Comparison of ENCODE assay signal across 24 cellular contexts in the genomic region with DNA sequence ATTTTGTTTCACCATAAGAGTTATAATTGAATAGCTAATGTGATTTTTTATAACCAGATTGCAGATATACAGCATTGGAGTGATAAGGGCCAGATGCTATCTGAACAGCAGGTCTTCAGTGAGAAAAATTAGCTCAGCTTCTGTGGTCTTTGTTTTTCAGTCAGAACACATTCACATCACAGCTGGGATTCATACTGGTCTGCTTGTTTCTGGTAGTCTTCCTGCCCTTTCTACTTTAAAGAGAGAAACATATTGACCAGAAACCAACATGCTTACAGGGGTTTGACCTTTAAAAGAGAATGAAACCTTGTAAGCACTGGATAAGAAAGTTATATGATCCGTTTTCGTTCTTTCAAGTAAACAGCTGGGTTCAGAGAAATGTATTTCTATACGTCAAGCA.
DNase-seq lines count a peak whose midpoint lies in the region; TF ChIP-seq lines count a peak whose summit lies in the region.
"Had no signal": no experiment of that assay in that cellular context is flagged by ENCODE, and none has a peak within 500 bp of the region (broad histone marks: within the 10 kb centered on the region; RNA-seq: fewer than 3 reads in every experiment).

No MANE protein-coding gene starts in this region.

- H3K36me3 Mint-ChIP-seq in MCF 10A (ENCODE audit: insufficient read depth, unreplicated experiment) = no peaks in the 10 kb centered on the region
- H3K36me3 Mint-ChIP-seq: CD4-positive, alpha-beta memory T cell had no signal

- H3F3A ChIP-seq in MM.1S (ENCODE audit: insufficient read depth, low read length) = peaks cover 17% of the 10 kb centered on the region

- intact Hi-C loops in MCF 10A (cut with micrococcal nuclease) = no loop called here

- TF ChIP-seq CTCF in MM.1S (IDR thresholded peaks at IDR 0.05; ENCODE audit: low read length) (no peak), MCF 10A (IDR thresholded peaks at IDR 0.05; ENCODE audit: unreplicated experiment) (no peak)

- no peak overlapping the region for H3K27ac Mint-ChIP-seq in MCF 10A (ENCODE audit: low read depth, unreplicated experiment)
- H3K27ac Mint-ChIP-seq: CD4-positive, alpha-beta memory T cell had no signal

- peaks cover 34% of the 10 kb centered on the region for H3K4me1 ChIP-seq in MM.1S (ENCODE audit: low read length)
- H3K4me1 ChIP-seq: Caco-2, Peyer's patch had no signal

- peaks cover 12% of the 10 kb centered on the region for H3K27me3 Mint-ChIP-seq in MCF 10A (ENCODE audit: insufficient read depth, unreplicated experiment)
- H3K27me3 Mint-ChIP-seq: CD4-positive, alpha-beta memory T cell had no signal

- H3K9me3 ChIP-seq in MM.1S (replicated peaks; ENCODE audit: insufficient read depth, low read length) = no peaks in the 10 kb centered on the region
- H3K9me3 ChIP-seq: Caco-2, Peyer's patch had no signal

- no peak overlapping the region for H2AFZ ChIP-seq in MM.1S (ENCODE audit: low read length)

- no TSS peak for BruUV-seq in MCF 10A (replicated peaks; lab: Mats Ljungman, UMichigan)

- DNase-seq in MM.1S (peak; percentile 90), SK-N-DZ (ENCODE audit: low spot score) (peak; percentile 42), iPS-NIHi11 (ENCODE audit: low spot score) (peak; percentile 6), NOMO-1 (lab: John Stamatoyannopoulos, UW; ENCODE audit: unreplicated experiment in 2 of 2) (no peak), MCF 10A (ENCODE audit: unreplicated experiment) (no peak), COLO668 (lab: John Stamatoyannopoulos, UW; ENCODE audit: unreplicated experiment) (no peak), T-helper 2 cell (no peak)
- DNase-seq: C1 segment of cervical spinal cord; Caco-2; CD4-positive, alpha-beta memory T cell; DMS79 treated with DMSO at 0.1 percent for 48 hours; H7; KBM-7; NCI-H1048; NCI-H1417; NCI-H1694; NCI-H2081; NCI-H2171 treated with DMSO at 0.1 percent for 48 hours; NCI-H345; NCI-H510A treated with DMSO at 0.1 percent for 48 hours; NCI-H774; OCI-M1; Peyer's patch; SHP77 treated with DMSO at 0.1 percent for 48 hours had no signal

- H3K9me2 ChIP-seq in MM.1S (replicated peaks; ENCODE audit: insufficient read depth, low read length) = no peaks in the 10 kb centered on the region

- H3K4me1 Mint-ChIP-seq in MCF 10A (ENCODE audit: insufficient read depth, unreplicated experiment) = no peaks in the 10 kb centered on the region
- H3K4me1 Mint-ChIP-seq: CD4-positive, alpha-beta memory T cell had no signal

- no peaks in the 10 kb centered on the region for H3K79me2 ChIP-seq in MM.1S (ENCODE audit: low read length)

- H3K4me2 ChIP-seq in MM.1S (ENCODE audit: low read depth, low read length) = peak overlapping the region; percentile 40

- no peaks in the 10 kb centered on the region for H3K36me3 ChIP-seq in MM.1S (replicated peaks; ENCODE audit: insufficient read depth, low read length)
- H3K36me3 ChIP-seq: Peyer's patch had no signal

- no peaks in the 10 kb centered on the region for H4K20me1 ChIP-seq in MM.1S (ENCODE audit: insufficient read depth, low read length)

- POLR2A ChIA-PET in MCF 10A (lab: Yijun Ruan, JAX) = no interaction called here

- no peak overlapping the region for H3K9ac ChIP-seq in MM.1S (ENCODE audit: low read length)

- H3K27ac ChIP-seq in MM.1S (ENCODE audit: low read length) = peak overlapping the region; percentile 46; the same call in 1 of the 2 replicates
- H3K27ac ChIP-seq: Peyer's patch had no signal

- H3K27me3 ChIP-seq in MM.1S (replicated peaks; ENCODE audit: insufficient read depth, low read length) = no peaks in the 10 kb centered on the region
- H3K27me3 ChIP-seq: Peyer's patch had no signal

- H3K4me3 Mint-ChIP-seq in MCF 10A (ENCODE audit: unreplicated experiment) = no peak overlapping the region
- H3K4me3 Mint-ChIP-seq: CD4-positive, alpha-beta memory T cell had no signal

- CTCF ChIA-PET in MCF 10A (lab: Yijun Ruan, JAX) = interaction anchor here (0.6 kb wide), 1 partner anchor 222 kb away, joined by 3 read pairs; no protein-coding TSS in a partner anchor

- H3K9me3 Mint-ChIP-seq in MCF 10A (ENCODE audit: unreplicated experiment) = no peaks in the 10 kb centered on the region

- H3K4me3 ChIP-seq in MM.1S (ENCODE audit: low read length) = no peak overlapping the region
- H3K4me3 ChIP-seq: Peyer's patch had no signal

Comparison
In these comparisons a context has a peak if more than half of its experiments do, and no peak if none do; other contexts are left out.
1. DNase-seq: peak in MM.1S (single experiment), SK-N-DZ (single experiment) and iPS-NIHi11 (single experiment); none in NOMO-1 (0 of 2), MCF 10A (single experiment), COLO668 (single experiment) and T-helper 2 cell (0 of 5).